10 cellular contexts compared by ENCODE assay signal in the genomic region with DNA sequence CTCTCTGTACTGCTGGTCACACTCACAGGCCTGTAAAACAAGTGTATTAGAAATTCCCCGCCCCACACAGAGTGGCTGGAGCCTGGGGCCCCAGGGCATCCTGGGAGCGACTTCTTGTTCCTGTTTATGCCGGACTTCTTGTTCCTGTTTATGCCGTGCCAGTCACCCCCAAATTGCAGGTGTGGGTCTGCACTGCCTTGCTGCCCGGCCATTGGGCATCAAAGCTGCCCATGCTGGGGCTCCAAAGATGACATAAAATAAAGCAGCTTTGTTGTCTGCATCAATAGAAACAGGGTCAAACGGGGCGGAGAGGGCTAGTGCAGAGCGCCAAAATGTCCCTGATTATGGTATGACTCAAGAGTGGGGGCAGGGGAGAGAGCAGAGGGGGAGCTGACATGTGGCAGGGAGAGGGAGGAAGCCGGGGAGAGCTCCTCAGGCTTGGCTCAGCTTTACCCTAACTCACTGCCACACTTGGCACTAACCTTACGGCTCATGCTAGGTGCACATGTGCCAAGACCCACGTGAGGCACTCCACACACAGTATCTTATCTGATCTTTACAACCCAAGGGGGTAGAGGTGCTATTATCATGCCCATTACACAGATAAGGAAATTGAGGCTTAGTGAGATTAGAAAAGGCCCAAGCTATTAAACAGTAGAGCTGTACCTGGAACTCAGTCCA.
DNase-seq lines count a peak whose midpoint lies in the region; ATAC-seq lines count a peak whose summit lies in the region.
"Had no signal": no experiment of that assay in that cellular context is flagged by ENCODE, and none has a peak within 500 bp of the region (broad histone marks: within the 10 kb centered on the region; RNA-seq: fewer than 3 reads in every experiment).

No MANE protein-coding gene starts in this region.

- H3K27me3 Mint-ChIP-seq in activated T-helper 1 cell treated with anti-CD3 and anti-CD28 coated beads, Interleukin-12 subunit alpha, Interleukin-12 subunit beta, Interleukin-2, Interleukin-4 antibody, amounts not matched to agents 30 ng/mL and 10 ng/mL and 1 ng/mL, durations not matched to agents 14 hours and 24 hours and 36 hours (ENCODE audit: insufficient read depth), result no peaks in the 10 kb centered on the region
- H3K27me3 Mint-ChIP-seq in stimulated activated naive CD8-positive, alpha-beta T cell treated with anti-CD3 and anti-CD28 coated beads, Interleukin-15, amount 100 ng/mL, for 72 hours, result no peaks in the 10 kb centered on the region

- H3K36me3 Mint-ChIP-seq in activated T-helper 1 cell treated with anti-CD3 and anti-CD28 coated beads, Interleukin-12 subunit alpha, Interleukin-12 subunit beta, Interleukin-2, Interleukin-4 antibody, amounts not matched to agents 30 ng/mL and 10 ng/mL and 1 ng/mL, durations not matched to agents 14 hours and 24 hours and 36 hours (ENCODE audit: low read depth), result peaks cover 17% of the 10 kb centered on the region

- H3K27ac Mint-ChIP-seq in activated T-helper 1 cell treated with anti-CD3 and anti-CD28 coated beads, Interleukin-12 subunit alpha, Interleukin-12 subunit beta, Interleukin-2, Interleukin-4 antibody, amounts not matched to agents 30 ng/mL and 10 ng/mL and 1 ng/mL, durations not matched to agents 14 hours and 24 hours and 36 hours, result no peak overlapping the region
- peak overlapping the region in 1 of 2 donors; percentile 77 for H3K27ac Mint-ChIP-seq in stimulated activated naive CD8-positive, alpha-beta T cell treated with anti-CD3 and anti-CD28 coated beads, Interleukin-15, amount 100 ng/mL, for 72 hours

- no peaks in the 10 kb centered on the region for H3K9me3 ChIP-seq in right cardiac atrium (ENCODE audit: control insufficient read depth, low read length)
- H3K9me3 ChIP-seq: tibial artery had no signal

- peak overlapping the region; percentile 79 for H3K27ac ChIP-seq in right cardiac atrium (ENCODE audit: low read length)

- no peaks in the 10 kb centered on the region for H3K9me3 Mint-ChIP-seq in activated T-helper 1 cell treated with anti-CD3 and anti-CD28 coated beads, Interleukin-12 subunit alpha, Interleukin-12 subunit beta, Interleukin-2, Interleukin-4 antibody, amounts not matched to agents 30 ng/mL and 10 ng/mL and 1 ng/mL, durations not matched to agents 14 hours and 24 hours and 36 hours
- H3K9me3 Mint-ChIP-seq in stimulated activated naive CD8-positive, alpha-beta T cell treated with anti-CD3 and anti-CD28 coated beads, Interleukin-15, amount 100 ng/mL, for 72 hours, result no peaks in the 10 kb centered on the region

- peaks cover 19% of the 10 kb centered on the region for H3K4me1 ChIP-seq in right cardiac atrium (ENCODE audit: control insufficient read depth, insufficient read depth, low read length)

- WGBS in right cardiac atrium, result 52% methylated on average over 11 of the region's 11 CpGs

- peaks cover 79% of the 10 kb centered on the region for H3K4me1 Mint-ChIP-seq in activated T-helper 1 cell treated with anti-CD3 and anti-CD28 coated beads, Interleukin-12 subunit alpha, Interleukin-12 subunit beta, Interleukin-2, Interleukin-4 antibody, amounts not matched to agents 30 ng/mL and 10 ng/mL and 1 ng/mL, durations not matched to agents 14 hours and 24 hours and 36 hours (ENCODE audit: low read depth)
- peaks cover 93% of the 10 kb centered on the region for H3K4me1 Mint-ChIP-seq in stimulated activated naive CD8-positive, alpha-beta T cell treated with anti-CD3 and anti-CD28 coated beads, Interleukin-15, amount 100 ng/mL, for 72 hours

- no peaks in the 10 kb centered on the region for H3K27me3 ChIP-seq in right cardiac atrium (ENCODE audit: control insufficient read depth, insufficient read depth)
- H3K27me3 ChIP-seq: tibial artery had no signal

- H3K4me3 Mint-ChIP-seq in activated T-helper 1 cell treated with anti-CD3 and anti-CD28 coated beads, Interleukin-12 subunit alpha, Interleukin-12 subunit beta, Interleukin-2, Interleukin-4 antibody, amounts not matched to agents 30 ng/mL and 10 ng/mL and 1 ng/mL, durations not matched to agents 14 hours and 24 hours and 36 hours, result peak overlapping the region; percentile 12
- H3K4me3 Mint-ChIP-seq in stimulated activated naive CD8-positive, alpha-beta T cell treated with anti-CD3 and anti-CD28 coated beads, Interleukin-15, amount 100 ng/mL, for 72 hours, result peak overlapping the region; percentile 66 to 67

- ATAC-seq in HG02571 (IDR thresholded peaks at IDR 0.05; ENCODE audit: unreplicated experiment) (peak; percentile 70), right cardiac atrium (peak; percentile 46 to 63)
- peak; percentile 51 for ATAC-seq in stimulated activated naive CD8-positive, alpha-beta T cell treated with anti-CD3 and anti-CD28 coated beads, Interleukin-15, amount 100 ng/mL, for 72 hours

- intact Hi-C loops in activated T-helper 1 cell treated with anti-CD3 and anti-CD28 coated beads, Interleukin-12 subunit alpha, Interleukin-12 subunit beta, Interleukin-2, Interleukin-4 antibody, amounts not matched to agents 30 ng/mL and 10 ng/mL and 1 ng/mL, durations not matched to agents 14 hours and 24 hours and 36 hours (cut with micrococcal nuclease), result no loop called here
- intact Hi-C loops in right cardiac atrium (cut with DNase I), result no loop called here

- peak; percentile 64 for DNase-seq in activated CD8-positive, alpha-beta memory T cell treated with anti-CD3 and anti-CD28 coated beads for 24 hours
- DNase-seq in activated CD8-positive, alpha-beta memory T cell treated with anti-CD3 and anti-CD28 coated beads, Interleukin-2, amount 50 U/mL, for 48 hours, result no peak
- peak; percentile 68 for DNase-seq in NCI-H146 treated with DMSO at 0.1 percent for 48 hours (lab: John Stamatoyannopoulos, UW; ENCODE audit: unreplicated experiment)
- DNase-seq in activated T-helper 1 cell treated with anti-CD3 and anti-CD28 coated beads, Interleukin-12 subunit alpha, Interleukin-12 subunit beta, Interleukin-2, Interleukin-4 antibody, amounts not matched to agents 30 ng/mL and 10 ng/mL and 1 ng/mL, durations not matched to agents 14 hours and 24 hours and 36 hours (ENCODE audit: low spot score), result no peak
- DNase-seq in right cardiac atrium, result peak; percentile 43 to 67 (median 59)
- DNase-seq in stimulated activated naive CD8-positive, alpha-beta T cell treated with anti-CD3 and anti-CD28 coated beads, Interleukin-15, amount 100 ng/mL, for 72 hours, result peak in 1 of 2 donors; percentile 31
- no peak for DNase-seq in kidney glomerular epithelial cell (lab: John Stamatoyannopoulos, UW)
- DNase-seq: DND-41 had no signal

- H3K4me3 ChIP-seq in right cardiac atrium (ENCODE audit: low read length), result no peak overlapping the region
- H3K4me3 ChIP-seq: tibial artery had no signal

Comparison
In these comparisons a context has a peak if more than half of its experiments do, and no peak if none do; other contexts are left out.
1. DNase-seq: peak in activated CD8-positive, alpha-beta memory T cell treated with anti-CD3 and anti-CD28 coated beads for 24 hours (single experiment), NCI-H146 treated with DMSO at 0.1 percent for 48 hours (single experiment) and right cardiac atrium (3 of 3); none in activated CD8-positive, alpha-beta memory T cell treated with anti-CD3 and anti-CD28 coated beads, Interleukin-2, amount 50 U/mL, for 48 hours (single experiment), activated T-helper 1 cell treated with anti-CD3 and anti-CD28 coated beads, Interleukin-12 subunit alpha, Interleukin-12 subunit beta, Interleukin-2, Interleukin-4 antibody, amounts not matched to agents 30 ng/mL and 10 ng/mL and 1 ng/mL, durations not matched to agents 14 hours and 24 hours and 36 hours (single experiment) and kidney glomerular epithelial cell (single experiment).
2. Peak in every context shown above with its lines, with median percentiles within 50 percentile points of each other: ATAC-seq.